10 cellular contexts compared by ENCODE assay signal in genomic region chr1:245166471-245166885, GRCh38. TPM values are rescaled to one million over a fixed set of nuclear protein-coding genes. Genes with fewer than 3 reads are reported as not detected.
DNase-seq lines count a peak whose midpoint lies in the region; ATAC-seq, FAIRE-seq and TF ChIP-seq lines count a peak whose summit lies in the region.
"Had no signal": no experiment of that assay in that cellular context is flagged by ENCODE, and none has a peak within 500 bp of the region (broad histone marks: within the 10 kb centered on the region; RNA-seq: fewer than 3 reads in every experiment).

No MANE protein-coding gene starts in this region.

- H3K36me3 ChIP-seq in A673 (ENCODE audit: insufficient read depth, low read length, poor library complexity, severe bottlenecking) (no peaks in the 10 kb centered on the region), H1 (ENCODE audit: control insufficient read depth in 2 of 4, insufficient read depth in 4 of 4, low read length in 3 of 4) (no peaks in the 10 kb centered on the region), mesendoderm (ENCODE audit: control insufficient read depth, insufficient read depth, low read length) (no peaks in the 10 kb centered on the region)

- 0 out of 2 replicates have a peak, but pooled peaks have one; percentile 14 for TF ChIP-seq CTCF in A673 (conservative IDR thresholded peaks at IDR 0.05; ENCODE audit: low read depth, low read length)
- TF ChIP-seq CTCF in H1 (IDR thresholded peaks at IDR 0.05; ENCODE audit: control extremely low read depth in 1 of 3, insufficient read depth in 1 of 3, low read depth in 1 of 3, low read length in 3 of 3): no peak

- no peak for TF ChIP-seq POLR2A in H1 (IDR thresholded peaks at IDR 0.05; ENCODE audit: control extremely low read depth in 1 of 2, low read depth in 2 of 2, low read length in 2 of 2)

- H4K8ac ChIP-seq in H1 (ENCODE audit: extremely low read depth, insufficient read depth, low read length) (no peak overlapping the region; the same call in 1 of the 2 replicates), mesendoderm (ENCODE audit: low read depth, low read length) (no peak overlapping the region)

- no peak overlapping the region for H2BK120ac ChIP-seq in H1 (replicated peaks; ENCODE audit: low read depth, low read length)
- H2BK120ac ChIP-seq in mesendoderm (ENCODE audit: low read depth, low read length): no peak overlapping the region

- BruUV-seq in A673 (replicated peaks; lab: Mats Ljungman, UMichigan): no TSS peak

- no peak overlapping the region for H3K56ac ChIP-seq in H1 (replicated peaks; ENCODE audit: insufficient read length, low read depth, low read length)
- no peak overlapping the region for H3K56ac ChIP-seq in mesendoderm (ENCODE audit: low read length)

- POLR2A ChIA-PET in A673 (lab: Charles Lee; ENCODE audit: low non-redundant PET) (no interaction called here), H1 (lab: Charles Lee; ENCODE audit: partially characterized antibody) (interaction anchor here (0.9 kb wide), 1 partner anchor 40 kb away, joined by 3 read pairs; no protein-coding TSS in a partner anchor)

- H2BK5ac ChIP-seq in H1 (ENCODE audit: low read depth, low read length) (no peak overlapping the region), mesendoderm (ENCODE audit: low read length) (no peak overlapping the region)

- no peak overlapping the region for H2AK5ac ChIP-seq in H1 (ENCODE audit: low read depth, low read length)
- H2AK5ac ChIP-seq in mesendoderm (ENCODE audit: low read length): no peak overlapping the region

- H2AFZ ChIP-seq in H1 (ENCODE audit: low read length): peak overlapping the region; percentile 44; the same call in 1 of the 2 replicates

- DNase-seq in A673 (ENCODE audit: low spot score) (peak; percentile 19), NCI-H82 (lab: John Stamatoyannopoulos, UW) (peak; percentile 67), H1 (ENCODE audit: low read depth in 1 of 2, low spot score in 2 of 2) (no peak), mesendoderm (peak; percentile 46), COLO668 (lab: John Stamatoyannopoulos, UW; ENCODE audit: unreplicated experiment) (no peak), RKO (ENCODE audit: low spot score) (no peak)
- DNase-seq in stimulated activated CD4-positive, alpha-beta T cell treated with anti-CD3 and anti-CD28 coated beads, Interleukin-4, amount 100 ng/mL, for 1 hour: no peak
- DNase-seq: effector memory CD4-positive, alpha-beta T cell; NCI-H2081 had no signal

- H3K23me2 ChIP-seq in H1 (ENCODE audit: low read depth, low read length): no peaks in the 10 kb centered on the region

- 56% methylated on average over 10 of the region's 10 CpGs; no CpG with 5 or more reads in 1 of the 2 experiments for WGBS in H1 (ENCODE audit: extremely low coverage in 1 of 2, insufficient coverage in 1 of 2, insufficient read length in 1 of 2, insufficient replicate concordance in 2 of 2, low coverage in 1 of 2, low lambda C conversion rate in 2 of 2, missing lambda C conversion rate in 1 of 2), 2 experiments
- no CpG with 5 or more reads among the region's 10 CpGs for WGBS in mesendoderm (ENCODE audit: extremely low coverage, insufficient coverage, low lambda C conversion rate)

- intact Hi-C loops in A673 (cut with micrococcal nuclease; ENCODE audit: unreplicated experiment): no loop called here

- peak overlapping the region; percentile 22 for H3K4me3 ChIP-seq in A673 (ENCODE audit: low read depth, low read length, poor library complexity, severe bottlenecking)
- peak overlapping the region in 1 of 4 experiments; percentile 16; a peak in 1 of 8 replicates for H3K4me3 ChIP-seq in H1 (ENCODE audit: extremely low read depth in 1 of 4, insufficient read depth in 2 of 4, low read depth in 3 of 4, low read length in 4 of 4)
- no peak overlapping the region for H3K4me3 ChIP-seq in mesendoderm (ENCODE audit: low read length)

- H2BK15ac ChIP-seq in H1 (ENCODE audit: low read length): no peak overlapping the region
- H2BK15ac ChIP-seq in mesendoderm (replicated peaks; ENCODE audit: low read depth): no peak overlapping the region

- CTCF ChIA-PET in A673 (lab: Charles Lee): no interaction called here
- CTCF ChIA-PET in H1 (lab: Charles Lee; ENCODE audit: partially characterized antibody): interaction anchor here (0.6 to 7.3 kb wide), 4 partner anchors 9 to 594 kb away, joined by 4 to 40 read pairs (median 10); partner anchors contain the start of gene KIF26B

- H3K4me2 ChIP-seq in H1 (ENCODE audit: insufficient read depth in 1 of 2, low read depth in 2 of 2, low read length in 2 of 2) (peak overlapping the region in 1 of 2 experiments; percentile 47; a peak in 2 of 4 replicates), mesendoderm (ENCODE audit: low read length) (no peak overlapping the region)

- H3K4me1 ChIP-seq in A673 (ENCODE audit: insufficient read depth, low read length, poor library complexity, severe bottlenecking) (no peaks in the 10 kb centered on the region), H1 (replicated peaks in 1 of 4; ENCODE audit: control insufficient read depth in 3 of 4, insufficient read depth in 4 of 4, low read length in 3 of 4) (peaks cover 0 to 2% (median under 1%) of the 10 kb centered on the region in 4 experiments; a peak in 2 of 7 replicates), mesendoderm (ENCODE audit: control insufficient read depth, low read depth, low read length) (peaks cover 3% of the 10 kb centered on the region)

- H3K27me3 ChIP-seq in A673 (replicated peaks; ENCODE audit: insufficient read depth, low read depth, low read length, poor library complexity) (peaks cover 66% of the 10 kb centered on the region), H1 (replicated peaks in 1 of 4; ENCODE audit: control insufficient read depth in 3 of 4, extremely low read depth in 1 of 4, insufficient read depth in 3 of 4, low read length in 3 of 4) (no peaks in the 10 kb centered on the region), mesendoderm (ENCODE audit: insufficient read depth, low read length, poor library complexity) (no peaks in the 10 kb centered on the region)

- no peak overlapping the region for H3K18ac ChIP-seq in H1 (ENCODE audit: extremely low read depth, low read length)
- H3K18ac ChIP-seq in mesendoderm (ENCODE audit: low read length): no peak overlapping the region

- H4K5ac ChIP-seq in H1 (ENCODE audit: insufficient read length, low read depth, low read length) (no peak overlapping the region), mesendoderm (ENCODE audit: low read length) (no peak overlapping the region)

- no peaks in the 10 kb centered on the region for H3K9me3 ChIP-seq in A673 (ENCODE audit: low read depth, low read length, poor library complexity, severe bottlenecking)
- H3K9me3 ChIP-seq in H1 (ENCODE audit: insufficient read depth in 2 of 2, low read depth in 1 of 2, low read length in 1 of 2): no peaks in the 10 kb centered on the region

- H4K20me1 ChIP-seq in H1 (replicated peaks in 1 of 2; ENCODE audit: control insufficient read depth in 1 of 2, insufficient read depth in 2 of 2, low read length in 2 of 2): no peaks in the 10 kb centered on the region

- no peak overlapping the region for H2BK20ac ChIP-seq in H1 (ENCODE audit: low read length)

- no peak overlapping the region for H2BK12ac ChIP-seq in H1 (ENCODE audit: low read depth, low read length)

- H3K79me1 ChIP-seq in H1 (ENCODE audit: low read depth, low read length): no peaks in the 10 kb centered on the region
- H3K79me1 ChIP-seq in mesendoderm (ENCODE audit: low read length): no peaks in the 10 kb centered on the region

- H3K23ac ChIP-seq in H1 (ENCODE audit: insufficient read length) (no peak overlapping the region), mesendoderm (ENCODE audit: low read length) (no peak overlapping the region)

- no peak for FAIRE-seq in H1 (lab: Jason Lieb, UNC)

- H3K4ac ChIP-seq in H1 (replicated peaks; ENCODE audit: insufficient read length, low read depth, low read length) (no peak overlapping the region), mesendoderm (ENCODE audit: low read depth, low read length) (no peak overlapping the region)

- H3K27ac ChIP-seq in A673 (ENCODE audit: low read depth, low read length, poor library complexity, severe bottlenecking) (no peak overlapping the region), H1 (ENCODE audit: low read depth, low read length) (no peak overlapping the region), mesendoderm (ENCODE audit: low read depth, low read length) (no peak overlapping the region)

- TF ChIP-seq EP300 in H1 (IDR thresholded peaks at IDR 0.05; ENCODE audit: borderline replicate concordance in 1 of 2, low read depth in 2 of 2, low read length in 2 of 2): no peak

- H3K79me2 ChIP-seq in H1 (ENCODE audit: control insufficient read depth in 1 of 2, insufficient read depth in 2 of 2, low read length in 2 of 2) (no peaks in the 10 kb centered on the region), mesendoderm (ENCODE audit: control insufficient read depth, insufficient read depth, low read length) (no peaks in the 10 kb centered on the region)

- no peak for ATAC-seq in HG03025 (IDR thresholded peaks at IDR 0.05; ENCODE audit: low FRiP score, unreplicated experiment)

- H3K9ac ChIP-seq in H1 (replicated peaks in 1 of 4; ENCODE audit: extremely low read depth in 1 of 4, low read depth in 3 of 4, low read length in 3 of 4) (no peak overlapping the region), mesendoderm (ENCODE audit: low read length) (no peak overlapping the region)

- no peak overlapping the region for H4K91ac ChIP-seq in H1 (replicated peaks; ENCODE audit: insufficient read length, low read length)

- no peak overlapping the region for H3K14ac ChIP-seq in H1 (ENCODE audit: insufficient read length)

- no peak for TF ChIP-seq RAD21 in H1 (IDR thresholded peaks at IDR 0.05 in 1 of 2, conservative IDR thresholded peaks at IDR 0.05 in 1 of 2; ENCODE audit: low read depth in 2 of 2, low read length in 2 of 2)

TF ChIP-seq in H1, 55 proteins besides CTCF, POLR2A, EP300 and RAD21:
- TF ChIP-seq CTBP2 (IDR thresholded peaks at IDR 0.05; ENCODE audit: borderline replicate concordance, insufficient read depth, insufficient read length, low read length): no peak
- no peak for TF ChIP-seq SP2 (IDR thresholded peaks at IDR 0.05; ENCODE audit: low read length)
- no peak for TF ChIP-seq POU5F1 (IDR thresholded peaks at IDR 0.05; ENCODE audit: low read depth, low read length)
- TF ChIP-seq CHD1 (IDR thresholded peaks at IDR 0.05; ENCODE audit: low read depth, low read length): no peak

RNA-seq across cellular contexts. Expression of gene KIF26B, which starts 11.7 kb away (rescaled TPM):
- not detected in 2 replicates for total RNA-seq in A673 (2021)
- 0.19 and 0.28 TPM in 2 replicates for total RNA-seq in H1 (2021; fragmentation: NEBNext Ultra II Directional; extraction: Animal tissue kit (Norgen Biotek cat#: 25700))
- polyA plus RNA-seq in H1 (2011; rRNA removed): 0.06 and 0.11 TPM in 2 replicates
- polyA plus RNA-seq in H1 (2011; cell fraction: cytosol; rRNA removed): 0.12 TPM
- 0.14 TPM for polyA plus RNA-seq in H1 (2011; cell fraction: nucleus; rRNA removed)
- 0.10 to 0.27 TPM (median 0.18 TPM) in 4 replicates for polyA plus RNA-seq in H1 (2012, experiment 1 of 2)
- polyA plus RNA-seq in H1 (2012, experiment 2 of 2): 0.14 TPM
- polyA plus RNA-seq in H1 (2013, experiment 1 of 2): 0.06 TPM
- 0.11 TPM for polyA plus RNA-seq in H1 (2013, experiment 2 of 2)
- polyA minus RNA-seq in H1 (2011; rRNA and poly(A)+ RNA removed): 0.12 and 0.19 TPM in 2 replicates
- polyA minus RNA-seq in H1 (2011; cell fraction: cytosol; rRNA and poly(A)+ RNA removed): 0.15 TPM
- polyA minus RNA-seq in H1 (2011; cell fraction: nucleus; rRNA and poly(A)+ RNA removed): 1.5 TPM
- 0.31 TPM for polyA plus RNA-seq in mesendoderm (2013, experiment 1 of 2)
- 0.24 TPM for polyA plus RNA-seq in mesendoderm (2013, experiment 2 of 2)

Comparison
In these comparisons a context has a peak if more than half of its experiments do, and no peak if none do; other contexts are left out.
1. DNase-seq: peak in A673 (single experiment), NCI-H82 (single experiment) and mesendoderm (single experiment); none in H1 (0 of 2), COLO668 (single experiment), RKO (single experiment) and stimulated activated CD4-positive, alpha-beta T cell treated with anti-CD3 and anti-CD28 coated beads, Interleukin-4, amount 100 ng/mL, for 1 hour (single experiment).